ENCODE assay signal across 16 cellular contexts in the genomic region with DNA sequence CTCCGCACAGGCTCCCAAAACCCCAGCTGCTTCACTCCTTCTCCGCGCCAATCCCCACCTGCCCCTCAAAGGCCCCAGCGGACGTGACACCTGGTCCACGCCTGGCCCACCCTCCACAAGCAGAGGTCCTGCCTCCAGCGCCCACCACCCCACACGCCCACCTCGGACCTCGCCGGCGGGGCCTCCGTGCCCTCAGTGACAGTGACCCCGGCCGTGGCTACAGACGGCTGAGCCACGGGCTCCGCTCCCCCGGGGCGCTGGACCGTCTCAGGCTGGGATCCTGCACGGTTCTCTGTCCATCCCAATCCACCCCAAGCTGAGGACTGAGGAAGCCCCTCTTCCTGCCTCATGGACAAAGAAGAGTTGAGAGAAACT. TPM values are rescaled to one million over a fixed set of nuclear protein-coding genes. Genes with fewer than 3 reads are reported as not detected.
DNase-seq lines count a peak whose midpoint lies in the region; ATAC-seq and TF ChIP-seq lines count a peak whose summit lies in the region.
"Had no signal": no experiment of that assay in that cellular context is flagged by ENCODE, and none has a peak within 500 bp of the region (broad histone marks: within the 10 kb centered on the region; RNA-seq: fewer than 3 reads in every experiment).

No MANE protein-coding gene starts in this region.

- H3K4me3 Mint-ChIP-seq in dendritic cell treated with granulocyte-macrophage colony-stimulating factor and Interleukin-4, amounts not matched to agents 40 ng/mL and 50 ng/mL, for 4 days: no peak overlapping the region
- H3K4me3 Mint-ChIP-seq: activated naive CD8-positive, alpha-beta T cell treated with anti-CD3 and anti-CD28 coated beads, Interleukin-2, amount 50 U/mL, for 24 hours; type B pancreatic cell had no signal

- peaks cover 41% of the 10 kb centered on the region for H3K4me1 ChIP-seq in HUES64 (ENCODE audit: insufficient read depth, low read length)
- H3K4me1 ChIP-seq in muscle layer of duodenum (ENCODE audit: control insufficient read depth in 1 of 2, insufficient read depth in 2 of 2, low read length in 2 of 2): peaks cover 0 to 46% of the 10 kb centered on the region in 2 donors
- peaks cover 59% of the 10 kb centered on the region for H3K4me1 ChIP-seq in upper lobe of right lung

- no peak for TF ChIP-seq CTCF in upper lobe of right lung (IDR thresholded peaks at IDR 0.05)

- DNase-seq in upper lobe of right lung: no peak
- DNase-seq in kidney glomerular epithelial cell (lab: John Stamatoyannopoulos, UW): no peak
- DNase-seq in A172 (ENCODE audit: low spot score): no peak
- DNase-seq: NCI-H1092 had no signal

- no peak overlapping the region; the same call in 1 of the 2 replicates for H3K9ac ChIP-seq in HUES64 (ENCODE audit: low read depth, low read length)

- H3K27ac Mint-ChIP-seq in dendritic cell treated with granulocyte-macrophage colony-stimulating factor and Interleukin-4, amounts not matched to agents 40 ng/mL and 50 ng/mL, for 4 days: peak overlapping the region; percentile 41
- H3K27ac Mint-ChIP-seq: activated naive CD8-positive, alpha-beta T cell treated with anti-CD3 and anti-CD28 coated beads, Interleukin-2, amount 50 U/mL, for 24 hours; type B pancreatic cell had no signal

- H3K27me3 Mint-ChIP-seq in dendritic cell treated with granulocyte-macrophage colony-stimulating factor and Interleukin-4, amounts not matched to agents 40 ng/mL and 50 ng/mL, for 4 days: no peaks in the 10 kb centered on the region
- H3K27me3 Mint-ChIP-seq: activated CD4-positive, alpha-beta T cell treated with anti-CD3 and anti-CD28 coated beads, Interleukin-2, amount 10 ng/mL, durations not matched to agents 24 days and 14 days; activated naive CD8-positive, alpha-beta T cell treated with anti-CD3 and anti-CD28 coated beads, Interleukin-2, amount 50 U/mL, for 24 hours; IgD-negative memory B cell; type B pancreatic cell had no signal

- H3K9me3 Mint-ChIP-seq in dendritic cell treated with granulocyte-macrophage colony-stimulating factor and Interleukin-4, amounts not matched to agents 40 ng/mL and 50 ng/mL, for 4 days: no peaks in the 10 kb centered on the region
- H3K9me3 Mint-ChIP-seq: activated CD4-positive, alpha-beta T cell treated with anti-CD3 and anti-CD28 coated beads, Interleukin-2, amount 10 ng/mL, durations not matched to agents 24 days and 14 days; activated naive CD8-positive, alpha-beta T cell treated with anti-CD3 and anti-CD28 coated beads, Interleukin-2, amount 50 U/mL, for 24 hours; CD8-positive, alpha-beta T cell; H9; type B pancreatic cell had no signal

- H3K4me3 ChIP-seq in HUES64 (ENCODE audit: low read length) (no peak overlapping the region), muscle layer of duodenum (ENCODE audit: low read depth in 1 of 2, low read length in 2 of 2) (peak overlapping the region in 1 of 2 donors; percentile 19), upper lobe of right lung (no peak overlapping the region)
- H3K4me3 ChIP-seq: GM12878 had no signal

- ATAC-seq in upper lobe of right lung (no peak), GM18867 (IDR thresholded peaks at IDR 0.05; ENCODE audit: unreplicated experiment) (no peak)
- ATAC-seq: activated naive CD8-positive, alpha-beta T cell treated with anti-CD3 and anti-CD28 coated beads, Interleukin-2, amount 50 U/mL, for 24 hours; GM12878; Right ventricle myocardium inferior had no signal

- WGBS in HUES64: 92% methylated on average over 22 of the region's 22 CpGs

- no peaks in the 10 kb centered on the region for H3K9me3 ChIP-seq in HUES64 (ENCODE audit: insufficient read depth, low read depth, low read length)
- H3K9me3 ChIP-seq in muscle layer of duodenum (ENCODE audit: control insufficient read depth in 1 of 2, low read length in 2 of 2): no peaks in the 10 kb centered on the region
- H3K9me3 ChIP-seq in upper lobe of right lung: no peaks in the 10 kb centered on the region

- H3K36me3 ChIP-seq in HUES64 (ENCODE audit: insufficient read depth, low read length) (no peaks in the 10 kb centered on the region), muscle layer of duodenum (ENCODE audit: control insufficient read depth in 1 of 2, insufficient read depth in 2 of 2, low read length in 2 of 2) (no peaks in the 10 kb centered on the region), upper lobe of right lung (no peaks in the 10 kb centered on the region)

- peaks cover 75% of the 10 kb centered on the region for H3K4me1 Mint-ChIP-seq in dendritic cell treated with granulocyte-macrophage colony-stimulating factor and Interleukin-4, amounts not matched to agents 40 ng/mL and 50 ng/mL, for 4 days (ENCODE audit: low read depth)

- no peaks in the 10 kb centered on the region for H3K27me3 ChIP-seq in HUES64 (ENCODE audit: insufficient read depth, low read length)
- H3K27me3 ChIP-seq in muscle layer of duodenum (ENCODE audit: low read depth, low read length): no peaks in the 10 kb centered on the region
- H3K27me3 ChIP-seq in upper lobe of right lung: no peaks in the 10 kb centered on the region

- peaks cover 80% of the 10 kb centered on the region for H3K36me3 Mint-ChIP-seq in dendritic cell treated with granulocyte-macrophage colony-stimulating factor and Interleukin-4, amounts not matched to agents 40 ng/mL and 50 ng/mL, for 4 days (ENCODE audit: low read depth)
- H3K36me3 Mint-ChIP-seq: type B pancreatic cell had no signal

- H3K27ac ChIP-seq in HUES64 (ENCODE audit: low read depth, low read length): peak overlapping the region; percentile 81; the same call in 1 of the 2 replicates
- H3K27ac ChIP-seq in muscle layer of duodenum (ENCODE audit: low read length): peak overlapping the region; percentile 8
- H3K27ac ChIP-seq in upper lobe of right lung: peak overlapping the region; percentile 47

- intact Hi-C loops in dendritic cell treated with granulocyte-macrophage colony-stimulating factor and Interleukin-4, amounts not matched to agents 40 ng/mL and 50 ng/mL, for 4 days (cut with micrococcal nuclease): no loop called here
- intact Hi-C loops in upper lobe of right lung (cut with DNase I): no loop called here

RNA-seq across cellular contexts. Expression of a gene that starts 25.1 kb away (rescaled TPM):
- polyA plus RNA-seq in HUES64 (2013, experiment 1 of 2): 22.3 TPM
- 21.9 TPM for polyA plus RNA-seq in HUES64 (2013, experiment 2 of 2)
- 196 TPM for total RNA-seq in upper lobe of right lung
- total RNA-seq in A172 (2014; rRNA removed; shearing (Covaris generic)): 186 and 226 TPM in 2 replicates

RNA-seq across cellular contexts. Expression of a gene that starts 43.6 kb away (rescaled TPM):
- 57.1 TPM for polyA plus RNA-seq in HUES64 (2013, experiment 1 of 2)
- 46.1 TPM for polyA plus RNA-seq in HUES64 (2013, experiment 2 of 2)
- 1.0 TPM for total RNA-seq in upper lobe of right lung
- 29.3 and 39.2 TPM in 2 replicates for total RNA-seq in A172 (2014; rRNA removed; shearing (Covaris generic))

RNA-seq across cellular contexts. Expression of a gene that starts 51.8 kb away (rescaled TPM):
- polyA plus RNA-seq in HUES64 (2013, experiment 1 of 2): 176 TPM
- polyA plus RNA-seq in HUES64 (2013, experiment 2 of 2): 175 TPM
- 85.2 TPM for total RNA-seq in upper lobe of right lung
- total RNA-seq in A172 (2014; rRNA removed; shearing (Covaris generic)): 255 and 258 TPM in 2 replicates

RNA-seq across cellular contexts. Expression of a gene that starts 53.7 kb away (rescaled TPM):
- 28.4 TPM for polyA plus RNA-seq in HUES64 (2013, experiment 1 of 2)
- polyA plus RNA-seq in HUES64 (2013, experiment 2 of 2): 20.4 TPM
- total RNA-seq in upper lobe of right lung: 21.3 TPM
- total RNA-seq in A172 (2014; rRNA removed; shearing (Covaris generic)): 20.5 and 21.2 TPM in 2 replicates

RNA-seq across cellular contexts. Expression of a gene that starts 53.8 kb away (rescaled TPM):
- polyA plus RNA-seq in HUES64 (2013, experiment 1 of 2): 21.3 TPM
- 24.0 TPM for polyA plus RNA-seq in HUES64 (2013, experiment 2 of 2)
- total RNA-seq in upper lobe of right lung: 50.6 TPM
- 43.6 and 51.2 TPM in 2 replicates for total RNA-seq in A172 (2014; rRNA removed; shearing (Covaris generic))

Comparison
In these comparisons a context has a peak if more than half of its experiments do, and no peak if none do; other contexts are left out.
1. H3K27ac ChIP-seq: peak in every context shown above with its lines; median percentile 81 in HUES64; 47 in upper lobe of right lung; 8 in muscle layer of duodenum.
2. RNA of a gene that starts 43.6 kb away (total RNA-seq): 29.3 to 39.2 TPM in A172; 1.0 TPM in upper lobe of right lung (single experiment); every median in the first group is over 10 times any median in the second.